9 cellular contexts compared by ENCODE assay signal in the genomic region with DNA sequence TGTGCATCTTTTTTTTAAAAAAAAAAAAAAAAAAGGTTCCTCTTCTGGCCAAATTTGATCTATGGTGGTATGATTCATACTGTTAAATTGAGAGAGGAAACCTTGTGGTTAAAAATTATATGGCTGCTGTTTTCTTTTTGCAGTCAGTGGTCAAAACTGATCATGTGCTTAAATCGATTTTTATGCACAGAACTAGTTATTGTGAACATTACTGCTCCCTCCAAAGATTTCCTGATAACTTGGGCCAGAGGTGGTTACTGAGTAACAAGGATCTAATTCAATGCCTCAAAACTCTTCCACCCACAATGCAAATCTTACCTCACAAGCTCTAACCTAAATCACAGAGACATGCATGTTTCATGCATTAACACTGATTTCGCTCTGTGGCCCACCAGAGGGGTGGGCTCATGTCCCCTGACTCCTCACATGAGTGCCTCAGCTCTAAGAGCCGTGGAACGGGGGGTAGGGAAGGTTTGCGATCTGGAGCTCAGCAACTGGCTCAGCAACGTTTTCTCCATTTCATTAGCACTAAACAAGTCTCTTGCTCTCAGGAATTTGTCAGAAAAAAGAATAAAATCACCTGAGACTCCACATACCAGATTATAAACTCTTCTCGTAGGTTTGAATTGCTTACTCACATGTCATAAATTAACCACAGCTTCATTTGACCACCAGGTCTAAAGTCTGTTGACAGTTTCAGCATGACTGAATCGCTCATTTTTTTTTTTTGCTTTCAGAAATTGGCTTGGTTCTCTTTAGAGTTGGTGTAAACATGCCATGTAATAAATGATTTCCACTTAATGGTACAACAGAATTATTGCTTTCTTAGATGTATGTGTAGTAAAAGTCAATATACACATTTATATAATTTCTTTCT.
DNase-seq lines count a peak whose midpoint lies in the region; ATAC-seq, FAIRE-seq and TF ChIP-seq lines count a peak whose summit lies in the region.
"Had no signal": no experiment of that assay in that cellular context is flagged by ENCODE, and none has a peak within 500 bp of the region (broad histone marks: within the 10 kb centered on the region; RNA-seq: fewer than 3 reads in every experiment).

No MANE protein-coding gene starts in this region.

- H3K4me3 Mint-ChIP-seq in mesothelial cell of epicardium = no peak overlapping the region
- H3K4me3 Mint-ChIP-seq in CD8-positive, alpha-beta T cell = no peak overlapping the region

- H3K79me2 ChIP-seq in OCI-LY7 (ENCODE audit: insufficient read depth, low read depth, low read length) = no peaks in the 10 kb centered on the region

- H3K9me3 ChIP-seq in OCI-LY7 (ENCODE audit: low read length) = no peaks in the 10 kb centered on the region
- no peaks in the 10 kb centered on the region for H3K9me3 ChIP-seq in CD8-positive, alpha-beta T cell (ENCODE audit: low read length)

- peak; percentile 88 for FAIRE-seq in RCC 7860 (lab: Jason Lieb, UNC)

- H3K27me3 ChIP-seq in CD8-positive, alpha-beta T cell (ENCODE audit: insufficient read depth, low read length) = no peaks in the 10 kb centered on the region

- ATAC-seq in GM19023 (IDR thresholded peaks at IDR 0.05; ENCODE audit: unreplicated experiment) (peak; percentile 76), HG03064 (IDR thresholded peaks at IDR 0.05; ENCODE audit: low read depth, unreplicated experiment) (peak; percentile 52)
- no peak for ATAC-seq in CD8-positive, alpha-beta T cell

- no peaks in the 10 kb centered on the region for H3K9me2 ChIP-seq in OCI-LY7 (ENCODE audit: insufficient read depth, low read length)

- H3K27ac Mint-ChIP-seq in mesothelial cell of epicardium = peak overlapping the region; percentile 11
- no peak overlapping the region for H3K27ac Mint-ChIP-seq in CD8-positive, alpha-beta T cell

- H3K36me3 ChIP-seq in OCI-LY7 (ENCODE audit: insufficient read depth, low read length) = peaks cover 18% of the 10 kb centered on the region; the same call in 1 of the 2 replicates
- H3K36me3 ChIP-seq in CD8-positive, alpha-beta T cell (ENCODE audit: insufficient read depth, low read length) = peaks cover 15% of the 10 kb centered on the region

- CTCF ChIA-PET in OCI-LY7 (lab: Charles Lee; ENCODE audit: unreplicated experiment) = no interaction called here
- CTCF ChIA-PET in CD8-positive, alpha-beta T cell (lab: Charles Lee) = no interaction called here

- no peak overlapping the region for H3K4me3 ChIP-seq in OCI-LY7 (ENCODE audit: low read depth, low read length, poor library complexity, severe bottlenecking)
- H3K4me3 ChIP-seq in CD8-positive, alpha-beta T cell (ENCODE audit: low read depth, low read length) = no peak overlapping the region
- H3K4me3 ChIP-seq: PC-9 had no signal

- H3K9me3 Mint-ChIP-seq in mesothelial cell of epicardium = no peaks in the 10 kb centered on the region
- no peaks in the 10 kb centered on the region for H3K9me3 Mint-ChIP-seq in CD8-positive, alpha-beta T cell

- H3K27me3 Mint-ChIP-seq in mesothelial cell of epicardium (ENCODE audit: low read depth) = no peaks in the 10 kb centered on the region
- no peaks in the 10 kb centered on the region for H3K27me3 Mint-ChIP-seq in CD8-positive, alpha-beta T cell (ENCODE audit: low read depth)

- no peaks in the 10 kb centered on the region for H4K20me1 ChIP-seq in OCI-LY7 (ENCODE audit: insufficient read depth, low read length)

- intact Hi-C loops in OCI-LY7 (cut with micrococcal nuclease; ENCODE audit: unreplicated experiment) = no loop called here
- intact Hi-C loops in CD8-positive, alpha-beta T cell (cut with DNase I, micrococcal nuclease) = no loop called here

- peaks cover 61% of the 10 kb centered on the region for H3K4me1 Mint-ChIP-seq in mesothelial cell of epicardium
- H3K4me1 Mint-ChIP-seq in CD8-positive, alpha-beta T cell (ENCODE audit: low read depth) = peaks cover 8% of the 10 kb centered on the region

- TF ChIP-seq CTCF in mesothelial cell of epicardium (IDR thresholded peaks at IDR 0.05; ENCODE audit: unreplicated experiment) = no peak
- no peak for TF ChIP-seq CTCF in GM10266 (IDR thresholded peaks at IDR 0.05; ENCODE audit: control insufficient read depth, insufficient read depth, low read depth, missing control alignments)
- TF ChIP-seq CTCF in OCI-LY7 (conservative IDR thresholded peaks at IDR 0.05; ENCODE audit: low read length) = no peak
- TF ChIP-seq CTCF in CD8-positive, alpha-beta T cell (IDR thresholded peaks at IDR 0.05) = no peak

- H3K27ac ChIP-seq in OCI-LY7 (ENCODE audit: low read depth, low read length, poor library complexity, severe bottlenecking) = no peak overlapping the region
- no peak overlapping the region for H3K27ac ChIP-seq in CD8-positive, alpha-beta T cell (ENCODE audit: low read depth, low read length)
- H3K27ac ChIP-seq: PC-9 had no signal

- no peaks in the 10 kb centered on the region for H3K4me1 ChIP-seq in OCI-LY7 (ENCODE audit: insufficient read depth, low read length, poor library complexity, severe bottlenecking)
- H3K4me1 ChIP-seq in CD8-positive, alpha-beta T cell (ENCODE audit: insufficient read depth, low read length) = no peaks in the 10 kb centered on the region

- H3K4me2 ChIP-seq in OCI-LY7 (ENCODE audit: low read length) = no peak overlapping the region
- H3K4me2 ChIP-seq: PC-9 had no signal

- H3K36me3 Mint-ChIP-seq in mesothelial cell of epicardium = peaks cover 25% of the 10 kb centered on the region
- peaks cover 44% of the 10 kb centered on the region for H3K36me3 Mint-ChIP-seq in CD8-positive, alpha-beta T cell

- DNase-seq in RCC 7860 (ENCODE audit: low spot score) (peak; percentile 49), mesothelial cell of epicardium (ENCODE audit: low spot score in 2 of 2, unreplicated experiment in 2 of 2) (no peak), GM10266 (ENCODE audit: extremely low spot score) (no peak), OCI-LY7 (ENCODE audit: low spot score) (no peak), germinal center (ENCODE audit: low spot score) (no peak)
- no peak for DNase-seq in CD8-positive, alpha-beta T cell
- DNase-seq: PC-9 had no signal

- POLR2A ChIA-PET in OCI-LY7 (lab: Charles Lee) = interaction anchor here (0.7 to 0.9 kb wide), 3 partner anchors 12 to 592 kb away, joined by 3 to 4 read pairs (median 3); no protein-coding TSS in a partner anchor
- POLR2A ChIA-PET in CD8-positive, alpha-beta T cell (lab: Charles Lee) = no interaction called here

- BruUV-seq in OCI-LY7 (replicated peaks; lab: Mats Ljungman, UMichigan) = no TSS peak

- no peak overlapping the region for H2AFZ ChIP-seq in OCI-LY7 (ENCODE audit: low read length)
- H2AFZ ChIP-seq: PC-9 had no signal
